8 cellular contexts compared by ENCODE assay signal in the genomic region with DNA sequence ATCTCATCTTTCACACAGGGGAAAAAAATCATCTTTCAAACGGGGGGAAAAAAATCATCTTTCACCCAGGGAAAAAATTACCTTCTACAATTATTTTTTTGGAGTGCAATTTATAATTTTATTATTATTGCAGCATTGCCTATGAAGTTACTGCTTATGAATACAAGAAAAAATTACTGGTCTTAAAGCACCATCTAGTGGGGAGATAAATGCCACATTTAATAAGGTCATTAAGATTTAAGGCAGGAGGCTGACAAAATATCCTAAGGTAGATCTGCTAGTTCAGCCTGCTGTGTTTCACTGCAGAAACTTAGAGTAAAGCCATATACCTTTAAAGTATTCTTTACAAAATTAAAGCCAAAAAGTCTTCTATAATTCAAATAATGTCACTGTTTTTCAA. TPM values are rescaled to one million over a fixed set of nuclear protein-coding genes. Genes with fewer than 3 reads are reported as not detected.
DNase-seq lines count a peak whose midpoint lies in the region; ATAC-seq and TF ChIP-seq lines count a peak whose summit lies in the region.

No MANE protein-coding gene starts in this region.

- WGBS in testis, 2 donors, result 70 to 89% methylated on average over 1 of the region's 1 CpG

- H3K27ac ChIP-seq in Peyer's patch, result no peak overlapping the region
- no peak overlapping the region for H3K27ac ChIP-seq in testis

- TF ChIP-seq POLR2A in Peyer's patch (IDR thresholded peaks at IDR 0.05) (no peak), testis (IDR thresholded peaks at IDR 0.05) (no peak)

- intact Hi-C loops in testis (cut with DNase I; ENCODE audit: low total_unique reads), result no loop called here

- peak; percentile 3 for DNase-seq in NCI-H2196 treated with DMSO at 0.1 percent for 48 hours (lab: John Stamatoyannopoulos, UW; ENCODE audit: unreplicated experiment)
- DNase-seq in NCI-H2196 (lab: John Stamatoyannopoulos, UW; ENCODE audit: unreplicated experiment), result no peak
- DNase-seq in Peyer's patch, result no peak
- DNase-seq in fibroblast of the conjunctiva (ENCODE audit: low read depth), result peak; percentile 51
- peak; percentile 48 for DNase-seq in stromal cell of bone marrow (ENCODE audit: low read depth)
- no peak for DNase-seq in testis
- DNase-seq in islet precursor cell, result no peak

- H3K4me1 ChIP-seq in Peyer's patch (no peaks in the 10 kb centered on the region), testis (no peaks in the 10 kb centered on the region)

- TF ChIP-seq CTCF in Peyer's patch (IDR thresholded peaks at IDR 0.05) (peak in 4 of 6 experiments; percentile 38 to 53 (median 46)), testis (IDR thresholded peaks at IDR 0.05) (peak in 1 of 3 experiments; percentile 34)

- H3K9me3 ChIP-seq in Peyer's patch (no peaks in the 10 kb centered on the region), testis (no peaks in the 10 kb centered on the region)

- no peaks in the 10 kb centered on the region for H3K27me3 ChIP-seq in Peyer's patch
- H3K27me3 ChIP-seq in testis, result no peaks in the 10 kb centered on the region

- H3K4me3 ChIP-seq in Peyer's patch (no peak overlapping the region), testis (no peak overlapping the region)

- no peaks in the 10 kb centered on the region for H3K36me3 ChIP-seq in Peyer's patch
- no peaks in the 10 kb centered on the region for H3K36me3 ChIP-seq in testis (ENCODE audit: low read depth, missing control alignments)

- no peak for ATAC-seq in HG03342 (IDR thresholded peaks at IDR 0.05; ENCODE audit: unreplicated experiment)

RNA-seq across cellular contexts. Expression of a gene that starts 13.7 kb away (rescaled TPM):
- 10 to 100 TPM in 1 of 4 donors, 1 to 10 TPM in 1, under 1 TPM in 1, not detected in 1; 0.85 to 23.9 (median 1.1) TPM for total RNA-seq in Peyer's patch
- total RNA-seq in testis, result 10 to 100 TPM; 10.4 to 23.7 TPM
- polyA plus RNA-seq in testis (ENCODE audit: insufficient read depth, low read depth, low replicate concordance), result 14.7 TPM

Comparison
In these comparisons a context has a peak if more than half of its experiments do, and no peak if none do; other contexts are left out.
1. DNase-seq: peak in NCI-H2196 treated with DMSO at 0.1 percent for 48 hours (single experiment), fibroblast of the conjunctiva (single experiment) and stromal cell of bone marrow (single experiment); none in NCI-H2196 (single experiment), Peyer's patch (0 of 3), testis (single experiment) and islet precursor cell (single experiment).